Comparison of ENCODE assay signal across 8 cellular contexts in genomic region chr3:161770532-161771386, GRCh38.
A peak's percentile ranks its signal among the peaks of the same experiment; 100 is the strongest.
DNase-seq lines count a peak whose midpoint lies in the region; ATAC-seq and TF ChIP-seq lines count a peak whose summit lies in the region.

No MANE protein-coding gene starts in this region.

- no peaks in the 10 kb centered on the region for H3K36me3 Mint-ChIP-seq in activated CD4-positive, alpha-beta T cell treated with anti-CD3 and anti-CD28 coated beads for 36 hours (ENCODE audit: low read depth)
- H3K36me3 Mint-ChIP-seq in stimulated activated memory B cell treated with anti-CD40 and anti-IgM and Interleukin-4, amounts not matched to agents 10 μg/mL and 1 μg/mL and 100 μg/mL, for 72 hours: no peaks in the 10 kb centered on the region

- TF ChIP-seq POLR2A in adrenal gland (IDR thresholded peaks at IDR 0.05): no peak

- CTCF ChIA-PET in activated CD4-positive, alpha-beta T cell treated with anti-CD3 and anti-CD28 coated beads for 36 hours (lab: Charles Lee): no interaction called here

- H3K27me3 Mint-ChIP-seq in activated CD4-positive, alpha-beta T cell treated with anti-CD3 and anti-CD28 coated beads for 36 hours: no peaks in the 10 kb centered on the region
- H3K27me3 Mint-ChIP-seq in stimulated activated memory B cell treated with anti-CD40 and anti-IgM and Interleukin-4, amounts not matched to agents 10 μg/mL and 1 μg/mL and 100 μg/mL, for 72 hours: no peaks in the 10 kb centered on the region

- no peaks in the 10 kb centered on the region for H3K9me3 Mint-ChIP-seq in activated CD4-positive, alpha-beta T cell treated with anti-CD3 and anti-CD28 coated beads for 36 hours (ENCODE audit: low read depth)
- H3K9me3 Mint-ChIP-seq in stimulated activated memory B cell treated with anti-CD40 and anti-IgM and Interleukin-4, amounts not matched to agents 10 μg/mL and 1 μg/mL and 100 μg/mL, for 72 hours: no peaks in the 10 kb centered on the region

- no peak overlapping the region for H3K27ac Mint-ChIP-seq in activated CD4-positive, alpha-beta T cell treated with anti-CD3 and anti-CD28 coated beads for 36 hours
- H3K27ac Mint-ChIP-seq in stimulated activated memory B cell treated with anti-CD40 and anti-IgM and Interleukin-4, amounts not matched to agents 10 μg/mL and 1 μg/mL and 100 μg/mL, for 72 hours: no peak overlapping the region

- no peaks in the 10 kb centered on the region for H3K36me3 ChIP-seq in adrenal gland (replicated peaks in 1 of 2)

- peak; percentile 30 for ATAC-seq in activated CD4-positive, alpha-beta T cell treated with anti-CD3 and anti-CD28 coated beads for 36 hours
- ATAC-seq in HG02763 (IDR thresholded peaks at IDR 0.05; ENCODE audit: unreplicated experiment): peak; percentile 90
- peak; percentile 55 for ATAC-seq in stimulated activated memory B cell treated with anti-CD40 and anti-IgM and Interleukin-4, amounts not matched to agents 10 μg/mL and 1 μg/mL and 100 μg/mL, for 72 hours

- no peak overlapping the region for H3K4me3 Mint-ChIP-seq in activated CD4-positive, alpha-beta T cell treated with anti-CD3 and anti-CD28 coated beads for 36 hours
- no peak overlapping the region for H3K4me3 Mint-ChIP-seq in stimulated activated memory B cell treated with anti-CD40 and anti-IgM and Interleukin-4, amounts not matched to agents 10 μg/mL and 1 μg/mL and 100 μg/mL, for 72 hours

- H3K4me1 ChIP-seq in adrenal gland (replicated peaks in 1 of 2): no peaks in the 10 kb centered on the region

- H3K27me3 ChIP-seq in adrenal gland: no peaks in the 10 kb centered on the region

- peaks cover 2% of the 10 kb centered on the region for H3K4me1 Mint-ChIP-seq in activated CD4-positive, alpha-beta T cell treated with anti-CD3 and anti-CD28 coated beads for 36 hours
- H3K4me1 Mint-ChIP-seq in stimulated activated memory B cell treated with anti-CD40 and anti-IgM and Interleukin-4, amounts not matched to agents 10 μg/mL and 1 μg/mL and 100 μg/mL, for 72 hours: no peaks in the 10 kb centered on the region

- WGBS in adrenal gland, 4 donors: 57 to 70% (median 58%) methylated on average over 3 of the region's 3 CpGs

- intact Hi-C loops in activated CD4-positive, alpha-beta T cell treated with anti-CD3 and anti-CD28 coated beads for 36 hours (cut with DNase I, micrococcal nuclease): no loop called here
- intact Hi-C loops in adrenal gland (cut with DNase I): no loop called here

- H3K27ac ChIP-seq in coronary artery (no peak overlapping the region), adrenal gland (no peak overlapping the region)

- TF ChIP-seq CTCF in coronary artery (IDR thresholded peaks at IDR 0.05) (no peak), adrenal gland (IDR thresholded peaks at IDR 0.05) (no peak)

- H3K4me3 ChIP-seq in coronary artery (no peak overlapping the region), adrenal gland (no peak overlapping the region)

- DNase-seq in activated CD4-positive, alpha-beta T cell treated with anti-CD3 and anti-CD28 coated beads for 36 hours: no peak
- DNase-seq in activated CD4-positive, alpha-beta T cell treated with anti-CD3 and anti-CD28 coated beads, Interleukin-2, amount 50 U/mL, for 1 hour: no peak
- DNase-seq in MV-4-11 (lab: John Stamatoyannopoulos, UW) (peak; percentile 97), coronary artery (ENCODE audit: low spot score) (no peak), HPDE6-E6E7 (ENCODE audit: extremely low spot score) (no peak), adrenal gland (no peak)

- H3K9me3 ChIP-seq in adrenal gland (replicated peaks in 1 of 3): no peaks in the 10 kb centered on the region

- POLR2A ChIA-PET in activated CD4-positive, alpha-beta T cell treated with anti-CD3 and anti-CD28 coated beads for 36 hours (lab: Charles Lee): no interaction called here

Comparison
In these comparisons a context has a peak if more than half of its experiments do, and no peak if none do; other contexts are left out.
1. ATAC-seq: peak in every context shown above with its lines; median percentile 90 in HG02763; 55 in stimulated activated memory B cell treated with anti-CD40 and anti-IgM and Interleukin-4, amounts not matched to agents 10 μg/mL and 1 μg/mL and 100 μg/mL, for 72 hours; 30 in activated CD4-positive, alpha-beta T cell treated with anti-CD3 and anti-CD28 coated beads for 36 hours.